11 cellular contexts compared by ENCODE assay signal in genomic region chr4:109332926-109333464, GRCh38. TPM values are rescaled to one million over a fixed set of nuclear protein-coding genes. Genes with fewer than 3 reads are reported as not detected.
A peak's percentile ranks its signal among the peaks of the same experiment; 100 is the strongest.
DNase-seq lines count a peak whose midpoint lies in the region; ATAC-seq and TF ChIP-seq lines count a peak whose summit lies in the region.
"Had no signal": no experiment of that assay in that cellular context is flagged by ENCODE, and none has a peak within 500 bp of the region (broad histone marks: within the 10 kb centered on the region; RNA-seq: fewer than 3 reads in every experiment).

No MANE protein-coding gene starts in this region.

- no peak for ATAC-seq in CD4-positive, alpha-beta T cell (ENCODE audit: poor library complexity)
- ATAC-seq: Right ventricle myocardium inferior had no signal

- intact Hi-C loops in CD4-positive, alpha-beta T cell (cut with DNase I, micrococcal nuclease) = no loop called here

- in situ Hi-C loops in KBM-7 (cut with MboI; ENCODE audit: low pct_unique_long_range_greater_than_20kb, low sequenced_read_pairs) = no loop called here

- no peak for TF ChIP-seq CTCF in CD4-positive, alpha-beta T cell (IDR thresholded peaks at IDR 0.05)

- no peak overlapping the region for H3K27ac ChIP-seq in CD4-positive, alpha-beta T cell (ENCODE audit: low read depth, low read length)
- H3K27ac ChIP-seq: transverse colon had no signal

- TF ChIP-seq POLR2A in erythroblast (IDR thresholded peaks at IDR 0.05; ENCODE audit: low read length) = no peak

- H3K9me3 Mint-ChIP-seq in CD4-positive, alpha-beta T cell = no peaks in the 10 kb centered on the region

- peak; percentile 7 for DNase-seq in activated naive CD4-positive, alpha-beta T cell treated with Interleukin-2 at 50 U/mL for 16 hours
- DNase-seq in activated naive CD4-positive, alpha-beta T cell (lab: John Stamatoyannopoulos, UW) = no peak
- DNase-seq in KBM-7 (peak; percentile 55), erythroblast (lab: John Stamatoyannopoulos, UW) (peak; percentile 5 to 19), SW480 (ENCODE audit: low spot score) (no peak), cortex of kidney (lab: John Stamatoyannopoulos, UW) (no peak)
- peak; percentile 49 for DNase-seq in stimulated activated CD8-positive, alpha-beta memory T cell treated with anti-CD3 and anti-CD28 coated beads, Interleukin-4, amount 100 ng/mL, for 48 hours
- no peak for DNase-seq in CD4-positive, alpha-beta T cell
- DNase-seq: transverse colon had no signal

- peaks cover 8% of the 10 kb centered on the region for H3K27me3 Mint-ChIP-seq in CD4-positive, alpha-beta T cell

- H3K4me3 Mint-ChIP-seq in CD4-positive, alpha-beta T cell = no peak overlapping the region
- H3K4me3 Mint-ChIP-seq: activated naive CD8-positive, alpha-beta T cell had no signal

- H3K36me3 Mint-ChIP-seq in CD4-positive, alpha-beta T cell (ENCODE audit: low read depth) = no peaks in the 10 kb centered on the region
- H3K36me3 Mint-ChIP-seq: activated naive CD8-positive, alpha-beta T cell had no signal

- CTCF ChIA-PET in CD4-positive, alpha-beta T cell (lab: Charles Lee) = no interaction called here

- H3K27ac Mint-ChIP-seq in CD4-positive, alpha-beta T cell = no peak overlapping the region
- H3K27ac Mint-ChIP-seq: activated naive CD8-positive, alpha-beta T cell had no signal

- H3K9me3 ChIP-seq in CD4-positive, alpha-beta T cell (ENCODE audit: control insufficient read depth, low read length) = no peaks in the 10 kb centered on the region
- H3K9me3 ChIP-seq: transverse colon had no signal

- no peaks in the 10 kb centered on the region for H3K4me1 Mint-ChIP-seq in CD4-positive, alpha-beta T cell (ENCODE audit: low read depth)

- no peaks in the 10 kb centered on the region for H3K27me3 ChIP-seq in CD4-positive, alpha-beta T cell (ENCODE audit: control insufficient read depth, insufficient read depth, low read length)
- H3K27me3 ChIP-seq: transverse colon had no signal

- POLR2A ChIA-PET in CD4-positive, alpha-beta T cell (lab: Charles Lee) = no interaction called here

RNA-seq across cellular contexts. Expression of gene COL25A1, which starts 30.5 kb away (rescaled TPM):
- under 1 TPM in 1 of 2 experiments, not detected in 1; 0.42 TPM for total RNA-seq in CD4-positive, alpha-beta T cell

Comparison
In these comparisons a context has a peak if more than half of its experiments do, and no peak if none do; other contexts are left out.
1. DNase-seq: peak in activated naive CD4-positive, alpha-beta T cell treated with Interleukin-2 at 50 U/mL for 16 hours (single experiment), KBM-7 (single experiment), erythroblast (2 of 2) and stimulated activated CD8-positive, alpha-beta memory T cell treated with anti-CD3 and anti-CD28 coated beads, Interleukin-4, amount 100 ng/mL, for 48 hours (single experiment); none in activated naive CD4-positive, alpha-beta T cell (0 of 4), SW480 (single experiment), cortex of kidney (single experiment) and CD4-positive, alpha-beta T cell (0 of 10).